ENCODE assay signal across 26 cellular contexts in the genomic region with DNA sequence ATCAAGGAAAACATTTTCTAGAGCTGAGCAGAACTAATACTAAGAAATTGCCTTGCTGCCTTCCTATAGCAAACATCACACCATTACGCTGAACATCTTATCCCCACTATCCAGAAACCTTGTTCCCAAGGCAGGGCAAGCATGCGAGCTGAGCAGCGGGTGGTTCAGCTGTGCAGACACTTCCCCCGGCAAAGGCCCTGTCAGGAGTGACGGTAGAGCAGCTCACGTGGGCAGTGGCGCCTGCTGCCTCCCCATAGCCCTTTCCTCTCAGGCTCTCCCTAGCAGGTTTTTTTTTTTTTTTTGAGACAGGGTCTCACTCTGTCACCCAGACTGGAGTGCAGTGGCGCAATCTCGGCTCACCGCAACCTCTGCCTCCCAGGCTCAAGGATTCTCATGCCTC. TPM values are rescaled to one million over a fixed set of nuclear protein-coding genes. Genes with fewer than 3 reads are reported as not detected.
"Had no signal": no experiment of that assay in that cellular context is flagged by ENCODE, and none has a peak within 500 bp of the region (broad histone marks: within the 10 kb centered on the region; RNA-seq: fewer than 3 reads in every experiment).

No MANE protein-coding gene starts in this region.

- H3K4me3 ChIP-seq: colonic mucosa, gastrocnemius medialis, hepatocyte, stomach, transverse colon had no signal

- H3K27ac Mint-ChIP-seq: activated CD4-positive, alpha-beta memory T cell treated with anti-CD3 and anti-CD28 coated beads for 36 hours; activated CD4-positive, alpha-beta T cell treated with anti-CD3 and anti-CD28 coated beads, Interleukin-2, amount 10 ng/mL, durations not matched to agents 24 days and 14 days; activated naive CD4-positive, alpha-beta T cell treated with anti-CD3 and anti-CD28 coated beads, Interleukin-2, amount 50 U/mL, for 24 hours; activated naive CD8-positive, alpha-beta T cell treated with anti-CD3 and anti-CD28 coated beads, Interleukin-2, amount 50 U/mL, for 24 hours; activated T-helper 2 cell treated with anti-CD3 and anti-CD28 coated beads, Interferon-gamma antibody, Interleukin-2, Interleukin-4, amounts not matched to agents 10 μg/mL and 5 μg/mL and 100 μg/mL, durations not matched to agents 14 hours and 24 hours and 36 hours; mesothelial cell of epicardium; stimulated activated naive B cell treated with anti-CD40 and anti-IgM and Interleukin-4, amounts not matched to agents 10 μg/mL and 1 μg/mL and 100 μg/mL, for 72 hours; T-helper 2 cell treated with Interferon-gamma antibody and Interleukin-4, amounts not matched to agents 5 μg/mL and 100 μg/mL, for 36 hours had no signal

- H3K27me3 Mint-ChIP-seq: activated CD4-positive, alpha-beta memory T cell treated with anti-CD3 and anti-CD28 coated beads for 36 hours; activated CD4-positive, alpha-beta T cell treated with anti-CD3 and anti-CD28 coated beads, Interleukin-2, amount 10 ng/mL, durations not matched to agents 24 days and 14 days; activated naive CD4-positive, alpha-beta T cell treated with anti-CD3 and anti-CD28 coated beads, Interleukin-2, amount 50 U/mL, for 24 hours; activated naive CD8-positive, alpha-beta T cell treated with anti-CD3 and anti-CD28 coated beads, Interleukin-2, amount 50 U/mL, for 24 hours; naive thymus-derived CD4-positive, alpha-beta T cell; stimulated activated naive B cell treated with anti-CD40 and anti-IgM and Interleukin-4, amounts not matched to agents 10 μg/mL and 1 μg/mL and 100 μg/mL, for 72 hours had no signal

- H3K4me1 ChIP-seq: colonic mucosa had no signal

- DNase-seq: activated CD4-positive, alpha-beta memory T cell treated with anti-CD3 and anti-CD28 coated beads for 36 hours; activated CD4-positive, alpha-beta T cell treated with anti-CD3 and anti-CD28 coated beads, Interleukin-2, amount 10 ng/mL, durations not matched to agents 24 days and 14 days; activated naive CD8-positive, alpha-beta T cell treated with anti-CD3 and anti-CD28 coated beads, Interleukin-2, amount 50 U/mL, for 24 hours; activated T-cell treated with anti-CD3 and anti-CD28 coated beads, Interleukin-2, amount 50 U/mL, for 4 hours; amygdala; colonic mucosa; effector CD8-positive, alpha-beta T cell; erythroblast; glutamatergic neuron; left cardiac atrium; naive thymus-derived CD4-positive, alpha-beta T cell; stimulated activated CD4-positive, alpha-beta T cell treated with anti-CD3 and anti-CD28 coated beads, Interleukin-15, amount 100 ng/mL, for 24 hours; stimulated activated CD4-positive, alpha-beta T cell treated with anti-CD3 and anti-CD28 coated beads, Interleukin-2, amount 100 ng/mL, for 24 hours; stimulated activated naive B cell treated with anti-CD40 and anti-IgM and Interleukin-4, amounts not matched to agents 10 μg/mL and 1 μg/mL and 100 μg/mL, for 72 hours; stomach; T-helper 1 cell; transverse colon had no signal

- H3K36me3 ChIP-seq: colonic mucosa, gastrocnemius medialis, transverse colon had no signal

- ATAC-seq: activated naive CD8-positive, alpha-beta T cell treated with anti-CD3 and anti-CD28 coated beads, Interleukin-2, amount 50 U/mL, for 24 hours; activated T-cell treated with anti-CD3 and anti-CD28 coated beads, Interleukin-2, amount 50 U/mL, for 4 hours; naive thymus-derived CD4-positive, alpha-beta T cell; stimulated activated naive B cell treated with anti-CD40 and anti-IgM and Interleukin-4, amounts not matched to agents 10 μg/mL and 1 μg/mL and 100 μg/mL, for 72 hours had no signal

- H3K27ac ChIP-seq: colonic mucosa, stomach, transverse colon had no signal

- H3K9me3 Mint-ChIP-seq: activated CD4-positive, alpha-beta memory T cell treated with anti-CD3 and anti-CD28 coated beads for 36 hours; activated CD4-positive, alpha-beta T cell treated with anti-CD3 and anti-CD28 coated beads, Interleukin-2, amount 10 ng/mL, durations not matched to agents 24 days and 14 days; activated naive CD4-positive, alpha-beta T cell treated with anti-CD3 and anti-CD28 coated beads, Interleukin-2, amount 50 U/mL, for 24 hours; activated naive CD8-positive, alpha-beta T cell treated with anti-CD3 and anti-CD28 coated beads, Interleukin-2, amount 50 U/mL, for 24 hours; activated T-cell treated with anti-CD3 and anti-CD28 coated beads, Interleukin-2, amount 50 U/mL, for 4 hours; activated T-helper 2 cell treated with anti-CD3 and anti-CD28 coated beads, Interferon-gamma antibody, Interleukin-2, Interleukin-4, amounts not matched to agents 10 μg/mL and 5 μg/mL and 100 μg/mL, durations not matched to agents 14 hours and 24 hours and 36 hours; mesothelial cell of epicardium; naive thymus-derived CD4-positive, alpha-beta T cell; stimulated activated naive B cell treated with anti-CD40 and anti-IgM and Interleukin-4, amounts not matched to agents 10 μg/mL and 1 μg/mL and 100 μg/mL, for 72 hours; T-helper 2 cell treated with Interferon-gamma antibody and Interleukin-4, amounts not matched to agents 5 μg/mL and 100 μg/mL, for 36 hours had no signal

- H3K9me3 ChIP-seq: colonic mucosa, gastrocnemius medialis, stomach, transverse colon had no signal

- H3K4me3 Mint-ChIP-seq: activated CD4-positive, alpha-beta memory T cell treated with anti-CD3 and anti-CD28 coated beads for 36 hours; activated CD4-positive, alpha-beta T cell treated with anti-CD3 and anti-CD28 coated beads, Interleukin-2, amount 10 ng/mL, durations not matched to agents 24 days and 14 days; activated naive CD4-positive, alpha-beta T cell treated with anti-CD3 and anti-CD28 coated beads, Interleukin-2, amount 50 U/mL, for 24 hours; activated naive CD8-positive, alpha-beta T cell treated with anti-CD3 and anti-CD28 coated beads, Interleukin-2, amount 50 U/mL, for 24 hours; activated T-cell treated with anti-CD3 and anti-CD28 coated beads, Interleukin-2, amount 50 U/mL, for 4 hours; mesothelial cell of epicardium; naive thymus-derived CD4-positive, alpha-beta T cell; stimulated activated naive B cell treated with anti-CD40 and anti-IgM and Interleukin-4, amounts not matched to agents 10 μg/mL and 1 μg/mL and 100 μg/mL, for 72 hours; T-helper 2 cell treated with Interferon-gamma antibody and Interleukin-4, amounts not matched to agents 5 μg/mL and 100 μg/mL, for 36 hours had no signal

- H3K27me3 ChIP-seq: colonic mucosa, gastrocnemius medialis, hepatocyte, stomach, transverse colon had no signal

- H3K4me1 Mint-ChIP-seq: activated CD4-positive, alpha-beta T cell treated with anti-CD3 and anti-CD28 coated beads, Interleukin-2, amount 10 ng/mL, durations not matched to agents 24 days and 14 days; activated naive CD4-positive, alpha-beta T cell treated with anti-CD3 and anti-CD28 coated beads, Interleukin-2, amount 50 U/mL, for 24 hours; activated naive CD8-positive, alpha-beta T cell treated with anti-CD3 and anti-CD28 coated beads, Interleukin-2, amount 50 U/mL, for 24 hours; stimulated activated naive B cell treated with anti-CD40 and anti-IgM and Interleukin-4, amounts not matched to agents 10 μg/mL and 1 μg/mL and 100 μg/mL, for 72 hours had no signal

RNA-seq across cellular contexts. Expression of a gene that starts 13.7 kb away (rescaled TPM):
- total RNA-seq: activated CD4-positive, alpha-beta memory T cell treated with anti-CD3 and anti-CD28 coated beads for 36 hours; activated CD4-positive, alpha-beta T cell treated with anti-CD3 and anti-CD28 coated beads, Interleukin-2, amount 10 ng/mL, durations not matched to agents 24 days and 14 days; activated T-cell treated with anti-CD3 and anti-CD28 coated beads, Interleukin-2, amount 50 U/mL, for 4 hours; activated T-helper 2 cell treated with anti-CD3 and anti-CD28 coated beads, Interferon-gamma antibody, Interleukin-2, Interleukin-4, amounts not matched to agents 10 μg/mL and 5 μg/mL and 100 μg/mL, durations not matched to agents 14 hours and 24 hours and 36 hours; bronchial epithelial cell; dermis microvascular lymphatic vessel endothelial cell; mesothelial cell of epicardium; naive thymus-derived CD4-positive, alpha-beta T cell had no signal
- polyA plus RNA-seq: keratinocyte; naive thymus-derived CD4-positive, alpha-beta T cell had no signal
